ENCODE assay signal across 11 cellular contexts in genomic region chr10:22427890-22428571, GRCh38.
DNase-seq lines count a peak whose midpoint lies in the region; ATAC-seq and TF ChIP-seq lines count a peak whose summit lies in the region.
"Had no signal": no experiment of that assay in that cellular context is flagged by ENCODE, and none has a peak within 500 bp of the region (broad histone marks: within the 10 kb centered on the region; RNA-seq: fewer than 3 reads in every experiment).

No MANE protein-coding gene starts in this region.

- H3K9ac ChIP-seq in neural progenitor cell, result no peak overlapping the region

- DNase-seq in DMS53 treated with DMSO at 0.1 percent for 48 hours (lab: John Stamatoyannopoulos, UW; ENCODE audit: unreplicated experiment) (peak; percentile 71), NCI-H1694 treated with DMSO at 0.1 percent for 48 hours (lab: John Stamatoyannopoulos, UW) (peak; percentile 97), astrocyte of the spinal cord (ENCODE audit: low read depth, low spot score) (peak; percentile 88), neural progenitor cell (ENCODE audit: low spot score) (no peak)
- no peak for DNase-seq in activated T-cell treated with anti-CD3 and anti-CD28 coated beads, Interleukin-2, amount 50 U/mL, for 48 hours
- DNase-seq in activated naive CD4-positive, alpha-beta T cell treated with anti-CD3 and anti-CD28 coated beads, Interleukin-2, amount 50 U/mL, for 16 hours, result no peak

- no peaks in the 10 kb centered on the region for H4K20me1 ChIP-seq in neural progenitor cell (ENCODE audit: low read depth)

- H3F3A ChIP-seq in neural progenitor cell (ENCODE audit: low read depth), result no peaks in the 10 kb centered on the region

- H3K4me1 ChIP-seq in neural progenitor cell, result peaks cover 26% of the 10 kb centered on the region

- H2AFZ ChIP-seq in neural progenitor cell (replicated peaks), result no peak overlapping the region

- peaks cover 37% of the 10 kb centered on the region for H3K4me1 Mint-ChIP-seq in neural progenitor cell

- H3K27me3 Mint-ChIP-seq in neural progenitor cell (ENCODE audit: insufficient read depth, low read depth), result no peaks in the 10 kb centered on the region
- H3K27me3 Mint-ChIP-seq: IgD-negative memory B cell had no signal

- H3K27ac ChIP-seq in neural progenitor cell, result no peak overlapping the region
- H3K27ac ChIP-seq: thoracic aorta had no signal

- H3K36me3 Mint-ChIP-seq in neural progenitor cell, result no peaks in the 10 kb centered on the region
- H3K36me3 Mint-ChIP-seq: IgD-negative memory B cell had no signal

- no peak overlapping the region for H3K27ac Mint-ChIP-seq in neural progenitor cell
- H3K27ac Mint-ChIP-seq: activated T-helper 1 cell treated with anti-CD3 and anti-CD28 coated beads, Interleukin-12 subunit alpha, Interleukin-12 subunit beta, Interleukin-2, Interleukin-4 antibody, amounts not matched to agents 30 ng/mL and 10 ng/mL and 1 ng/mL, durations not matched to agents 14 hours and 24 hours and 36 hours; IgD-negative memory B cell had no signal

- no peaks in the 10 kb centered on the region for H3K9me3 ChIP-seq in neural progenitor cell (ENCODE audit: low read depth)
- H3K9me3 ChIP-seq: thoracic aorta had no signal

- no peaks in the 10 kb centered on the region for H3K79me2 ChIP-seq in neural progenitor cell (ENCODE audit: low read depth)

- peaks cover 18% of the 10 kb centered on the region for H3K27me3 ChIP-seq in neural progenitor cell

- H3K4me2 ChIP-seq in neural progenitor cell, result peak overlapping the region; percentile 49

- no peak overlapping the region for H3K4me3 ChIP-seq in astrocyte of the spinal cord (ENCODE audit: low read depth, low read length)
- H3K4me3 ChIP-seq in neural progenitor cell, result no peak overlapping the region
- H3K4me3 ChIP-seq: thoracic aorta had no signal

- no peaks in the 10 kb centered on the region for H3K9me3 Mint-ChIP-seq in neural progenitor cell
- H3K9me3 Mint-ChIP-seq: activated T-helper 1 cell treated with anti-CD3 and anti-CD28 coated beads, Interleukin-12 subunit alpha, Interleukin-12 subunit beta, Interleukin-2, Interleukin-4 antibody, amounts not matched to agents 30 ng/mL and 10 ng/mL and 1 ng/mL, durations not matched to agents 14 hours and 24 hours and 36 hours; IgD-negative memory B cell had no signal

- no peak for TF ChIP-seq CTCF in astrocyte of the spinal cord (IDR thresholded peaks at IDR 0.05; ENCODE audit: low read depth, low read length)
- TF ChIP-seq CTCF in neural progenitor cell (IDR thresholded peaks at IDR 0.05), result no peak

- no peak for ATAC-seq in GM21528 (IDR thresholded peaks at IDR 0.05; ENCODE audit: low FRiP score, unreplicated experiment)
- ATAC-seq in GM21367 (IDR thresholded peaks at IDR 0.05; ENCODE audit: unreplicated experiment), result no peak

- no peaks in the 10 kb centered on the region for H3K36me3 ChIP-seq in neural progenitor cell
- H3K36me3 ChIP-seq: thoracic aorta had no signal

- peak overlapping the region; percentile 1 for H3K4me3 Mint-ChIP-seq in neural progenitor cell
- H3K4me3 Mint-ChIP-seq: activated T-helper 1 cell treated with anti-CD3 and anti-CD28 coated beads, Interleukin-12 subunit alpha, Interleukin-12 subunit beta, Interleukin-2, Interleukin-4 antibody, amounts not matched to agents 30 ng/mL and 10 ng/mL and 1 ng/mL, durations not matched to agents 14 hours and 24 hours and 36 hours; IgD-negative memory B cell had no signal

- in situ Hi-C loops in astrocyte of the spinal cord (cut with HindIII; ENCODE audit: low sequenced_read_pairs), result no loop called here

Comparison
In these comparisons a context has a peak if more than half of its experiments do, and no peak if none do; other contexts are left out.
1. DNase-seq: peak in DMS53 treated with DMSO at 0.1 percent for 48 hours (single experiment), NCI-H1694 treated with DMSO at 0.1 percent for 48 hours (single experiment) and astrocyte of the spinal cord (single experiment); none in neural progenitor cell (single experiment), activated T-cell treated with anti-CD3 and anti-CD28 coated beads, Interleukin-2, amount 50 U/mL, for 48 hours (0 of 2) and activated naive CD4-positive, alpha-beta T cell treated with anti-CD3 and anti-CD28 coated beads, Interleukin-2, amount 50 U/mL, for 16 hours (single experiment).